Comparison of ENCODE assay signal across 8 cellular contexts in genomic region chr11:318796-319464, GRCh38. TPM values are rescaled to one million over a fixed set of nuclear protein-coding genes. Genes with fewer than 3 reads are reported as not detected.
DNase-seq lines count a peak whose midpoint lies in the region; ATAC-seq and TF ChIP-seq lines count a peak whose summit lies in the region.
"Not testable (repeated sequence)": the region's sequence is repeated elsewhere in the genome, so short reads cannot be mapped to it uniquely, and the experiment has no call there.

No MANE protein-coding gene starts in this region.

- DNase-seq in CD8-positive, alpha-beta T cell = peak in 2 of 7 experiments; percentile 30 to 67
- not testable (repeated sequence) for DNase-seq in MG63; activated T-cell treated with anti-CD3 and anti-CD28 coated beads, Interleukin-2, amount 50 U/mL, for 4 hours

- H3K9ac ChIP-seq in iPS-18a (ENCODE audit: low read length) = not testable (repeated sequence)
- H3K9ac ChIP-seq in subcutaneous abdominal adipose tissue (ENCODE audit: low read length in 5 of 5) = peak overlapping the region in 4 of 5 donors; percentile 82 to 85 (median 84)

- H2AFZ ChIP-seq in neuron (ENCODE audit: low read depth, low read length) = not testable (repeated sequence)

- CTCF ChIA-PET in CD8-positive, alpha-beta T cell (lab: Charles Lee); HEK293 (lab: Yijun Ruan, JAX): not testable (repeated sequence)

- peaks cover 22% of the 10 kb centered on the region for H3K4me1 ChIP-seq in CD8-positive, alpha-beta T cell (ENCODE audit: insufficient read depth, low read length)
- not testable (repeated sequence) for H3K4me1 ChIP-seq in HEK293 (ENCODE audit: control insufficient read depth, insufficient read depth, low read length)
- H3K4me1 ChIP-seq in iPS-18a (ENCODE audit: control insufficient read depth, low read depth, low read length) (peaks cover 20% of the 10 kb centered on the region), neuron (ENCODE audit: insufficient read depth, low read length) (peaks cover 21% of the 10 kb centered on the region), subcutaneous abdominal adipose tissue (ENCODE audit: control insufficient read depth in 5 of 5, insufficient read depth in 5 of 5, low read length in 5 of 5) (peaks cover 0 to 44% (median 30%) of the 10 kb centered on the region in 5 donors)

- H3K27me3 Mint-ChIP-seq in CD8-positive, alpha-beta T cell (ENCODE audit: low read depth); activated T-cell treated with anti-CD3 and anti-CD28 coated beads, Interleukin-2, amount 50 U/mL, for 4 hours (ENCODE audit: low read depth): not testable (repeated sequence)
- H3K27me3 Mint-ChIP-seq in dendritic cell treated with granulocyte-macrophage colony-stimulating factor and Interleukin-4, amounts not matched to agents 40 ng/mL and 50 ng/mL, for 4 days = peaks cover 51% of the 10 kb centered on the region

- peaks cover 28% of the 10 kb centered on the region for H3K36me3 Mint-ChIP-seq in CD8-positive, alpha-beta T cell
- not testable (repeated sequence) for H3K36me3 Mint-ChIP-seq in activated T-cell treated with anti-CD3 and anti-CD28 coated beads, Interleukin-2, amount 50 U/mL, for 4 hours (ENCODE audit: insufficient read depth); dendritic cell treated with granulocyte-macrophage colony-stimulating factor and Interleukin-4, amounts not matched to agents 40 ng/mL and 50 ng/mL, for 4 days (ENCODE audit: low read depth)

- peak overlapping the region; percentile 89 for H3K4me3 Mint-ChIP-seq in CD8-positive, alpha-beta T cell
- H3K4me3 Mint-ChIP-seq in activated T-cell treated with anti-CD3 and anti-CD28 coated beads, Interleukin-2, amount 50 U/mL, for 4 hours = peak overlapping the region; percentile 79
- peak overlapping the region; percentile 69 for H3K4me3 Mint-ChIP-seq in dendritic cell treated with granulocyte-macrophage colony-stimulating factor and Interleukin-4, amounts not matched to agents 40 ng/mL and 50 ng/mL, for 4 days

- ATAC-seq in CD8-positive, alpha-beta T cell = peak; percentile 18
- peak; percentile 11 to 28 for ATAC-seq in activated T-cell treated with anti-CD3 and anti-CD28 coated beads, Interleukin-2, amount 50 U/mL, for 4 hours

- H3K27me3 ChIP-seq in CD8-positive, alpha-beta T cell (ENCODE audit: insufficient read depth, low read length); MG63; neuron (ENCODE audit: insufficient read depth, low read length): not testable (repeated sequence)
- H3K27me3 ChIP-seq in iPS-18a (ENCODE audit: control insufficient read depth, insufficient read depth, low read length) (peaks cover 29% of the 10 kb centered on the region), subcutaneous abdominal adipose tissue (ENCODE audit: control insufficient read depth in 5 of 5, insufficient read depth in 4 of 5, low read length in 5 of 5) (peaks cover 0 to 23% (median 7%) of the 10 kb centered on the region in 5 donors)

- H3K4me1 Mint-ChIP-seq in CD8-positive, alpha-beta T cell (ENCODE audit: low read depth) = peaks cover 38% of the 10 kb centered on the region
- H3K4me1 Mint-ChIP-seq in activated T-cell treated with anti-CD3 and anti-CD28 coated beads, Interleukin-2, amount 50 U/mL, for 4 hours (ENCODE audit: low read depth) = peaks cover 35% of the 10 kb centered on the region
- H3K4me1 Mint-ChIP-seq in dendritic cell treated with granulocyte-macrophage colony-stimulating factor and Interleukin-4, amounts not matched to agents 40 ng/mL and 50 ng/mL, for 4 days (ENCODE audit: low read depth) = peaks cover 26% of the 10 kb centered on the region

- not testable (repeated sequence) for H3K9me3 ChIP-seq in CD8-positive, alpha-beta T cell (ENCODE audit: low read length); HEK293 (ENCODE audit: control insufficient read depth, insufficient read depth, low read depth, low read length); MG63; iPS-18a (ENCODE audit: control insufficient read depth, low read depth, low read length); neuron (ENCODE audit: low read length); subcutaneous abdominal adipose tissue (ENCODE audit: control insufficient read depth in 5 of 5, low read length in 5 of 5)

- not testable (repeated sequence) for H3K9me3 Mint-ChIP-seq in CD8-positive, alpha-beta T cell; activated T-cell treated with anti-CD3 and anti-CD28 coated beads, Interleukin-2, amount 50 U/mL, for 4 hours; dendritic cell treated with granulocyte-macrophage colony-stimulating factor and Interleukin-4, amounts not matched to agents 40 ng/mL and 50 ng/mL, for 4 days

- peak overlapping the region; percentile 62 for H3K4me3 ChIP-seq in CD8-positive, alpha-beta T cell (ENCODE audit: low read depth, low read length)
- peak overlapping the region; percentile 27 for H3K4me3 ChIP-seq in HEK293 (ENCODE audit: low read depth, low read length)
- peak overlapping the region; percentile 63 for H3K4me3 ChIP-seq in MG63
- H3K4me3 ChIP-seq in iPS-18a (ENCODE audit: low read length) = peak overlapping the region; percentile 82
- peak overlapping the region; percentile 70 for H3K4me3 ChIP-seq in neuron (ENCODE audit: low read length)
- peak overlapping the region; percentile 80 to 92 (median 86) for H3K4me3 ChIP-seq in subcutaneous abdominal adipose tissue (ENCODE audit: low read depth in 1 of 5, low read length in 5 of 5)

- not testable (repeated sequence) for TF ChIP-seq CTCF in CD8-positive, alpha-beta T cell (IDR thresholded peaks at IDR 0.05); HEK293 (tag by site-specific recombination; IDR thresholded peaks at IDR 0.05)

- peak overlapping the region; percentile 37 for H3K27ac Mint-ChIP-seq in CD8-positive, alpha-beta T cell
- not testable (repeated sequence) for H3K27ac Mint-ChIP-seq in dendritic cell treated with granulocyte-macrophage colony-stimulating factor and Interleukin-4, amounts not matched to agents 40 ng/mL and 50 ng/mL, for 4 days

- POLR2A ChIA-PET in CD8-positive, alpha-beta T cell (lab: Charles Lee) = interaction anchor here (1.1 kb wide), 1 partner anchor 12 kb away, joined by 3 read pairs; no protein-coding TSS in a partner anchor
- POLR2A ChIA-PET in HEK293 (lab: Yijun Ruan, JAX) = not testable (repeated sequence)

- peaks cover 16% of the 10 kb centered on the region for H3K36me3 ChIP-seq in CD8-positive, alpha-beta T cell (ENCODE audit: insufficient read depth, low read length)
- H3K36me3 ChIP-seq in HEK293 (ENCODE audit: control insufficient read depth in 2 of 2, insufficient read depth in 1 of 2, low read length in 2 of 2); iPS-18a (ENCODE audit: control insufficient read depth, low read depth, low read length); neuron (ENCODE audit: insufficient read depth, low read length); subcutaneous abdominal adipose tissue (ENCODE audit: control insufficient read depth in 5 of 5, insufficient read depth in 5 of 5, low read length in 5 of 5): not testable (repeated sequence)
- peaks cover 23% of the 10 kb centered on the region for H3K36me3 ChIP-seq in MG63

- intact Hi-C loops in CD8-positive, alpha-beta T cell (cut with DNase I, micrococcal nuclease); dendritic cell treated with granulocyte-macrophage colony-stimulating factor and Interleukin-4, amounts not matched to agents 40 ng/mL and 50 ng/mL, for 4 days (cut with micrococcal nuclease): not testable (repeated sequence)

- peak overlapping the region; percentile 41 for H3K27ac ChIP-seq in CD8-positive, alpha-beta T cell (ENCODE audit: low read depth, low read length)
- not testable (repeated sequence) for H3K27ac ChIP-seq in HEK293 (ENCODE audit: extremely low read depth, low read depth, low read length); iPS-18a (ENCODE audit: low read length)
- H3K27ac ChIP-seq in subcutaneous abdominal adipose tissue (ENCODE audit: low read depth, low read length) = peak overlapping the region; percentile 86

TF ChIP-seq in HEK293, 187 proteins besides CTCF, POLR2A, EP300 and RAD21:
- TF ChIP-seq, protein P1, sequence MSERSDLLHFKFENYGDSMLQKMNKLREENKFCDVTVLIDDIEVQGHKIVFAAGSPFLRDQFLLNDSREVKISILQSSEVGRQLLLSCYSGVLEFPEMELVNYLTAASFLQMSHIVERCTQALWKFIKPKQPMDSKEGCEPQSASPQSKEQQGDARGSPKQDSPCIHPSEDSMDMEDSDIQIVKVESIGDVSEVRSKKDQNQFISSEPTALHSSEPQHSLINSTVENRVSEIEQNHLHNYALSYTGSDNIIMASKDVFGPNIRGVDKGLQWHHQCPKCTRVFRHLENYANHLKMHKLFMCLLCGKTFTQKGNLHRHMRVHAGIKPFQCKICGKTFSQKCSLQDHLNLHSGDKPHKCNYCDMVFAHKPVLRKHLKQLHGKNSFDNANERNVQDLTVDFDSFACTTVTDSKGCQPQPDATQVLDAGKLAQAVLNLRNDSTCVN (tag by site-specific recombination; optimal IDR thresholded peaks at IDR 0.05) = peak; percentile 18

RNA-seq across cellular contexts. Expression of gene IFITM3, which starts 1.7 kb away (rescaled TPM):
- total RNA-seq in CD8-positive, alpha-beta T cell = 1 to 10 TPM; 6.3 to 7.1 TPM
- total RNA-seq in MG63 (2014; rRNA removed; shearing (Covaris generic); ENCODE audit: low replicate concordance) = 62.7 and 85.0 TPM in 2 replicates
- 10 to 100 TPM in 2 of 3 donors, 1 to 10 TPM in 1; 5.3 to 24.6 (median 20.4) TPM for total RNA-seq in activated T-cell treated with anti-CD3 and anti-CD28 coated beads, Interleukin-2, amount 50 U/mL, for 4 hours

RNA-seq across cellular contexts. Expression of gene IFITM1, which starts 5.1 kb away (rescaled TPM):
- total RNA-seq in CD8-positive, alpha-beta T cell = 100 to 1,000 TPM; 223 to 251 TPM
- total RNA-seq in MG63 (2014; rRNA removed; shearing (Covaris generic); ENCODE audit: low replicate concordance) = 26.5 and 62.6 TPM in 2 replicates
- total RNA-seq in activated T-cell treated with anti-CD3 and anti-CD28 coated beads, Interleukin-2, amount 50 U/mL, for 4 hours = 100 to 1,000 TPM in 2 of 3 donors, 10 to 100 TPM in 1; 99.3 to 144 (median 120) TPM

RNA-seq across cellular contexts. Expression of gene IFITM2, which starts 11.3 kb away (rescaled TPM):
- total RNA-seq in CD8-positive, alpha-beta T cell = 100 to 1,000 TPM; 283 to 295 TPM
- 35.8 and 50.4 TPM in 2 replicates for total RNA-seq in MG63 (2014; rRNA removed; shearing (Covaris generic); ENCODE audit: low replicate concordance)
- total RNA-seq in activated T-cell treated with anti-CD3 and anti-CD28 coated beads, Interleukin-2, amount 50 U/mL, for 4 hours = 100 to 1,000 TPM; 197 to 257 (median 231) TPM

RNA-seq across cellular contexts. Expression of gene IFITM5, which starts 19.6 kb away (rescaled TPM):
- not detected for total RNA-seq in CD8-positive, alpha-beta T cell
- total RNA-seq in MG63 (2014; rRNA removed; shearing (Covaris generic); ENCODE audit: low replicate concordance) = not detected in 2 replicates
- not detected for total RNA-seq in activated T-cell treated with anti-CD3 and anti-CD28 coated beads, Interleukin-2, amount 50 U/mL, for 4 hours

RNA-seq across cellular contexts. Expression of gene PGGHG, which starts 30.0 kb away (rescaled TPM):
- 100 to 1,000 TPM; 902 to 919 TPM for total RNA-seq in CD8-positive, alpha-beta T cell
- 1.9 and 6.2 TPM in 2 replicates for total RNA-seq in MG63 (2014; rRNA removed; shearing (Covaris generic); ENCODE audit: low replicate concordance)
- 10 to 100 TPM; 16.6 to 76.3 (median 28.3) TPM for total RNA-seq in activated T-cell treated with anti-CD3 and anti-CD28 coated beads, Interleukin-2, amount 50 U/mL, for 4 hours

Comparison
In these comparisons a context has a peak if more than half of its experiments do, and no peak if none do; other contexts are left out.
1. H3K4me3 ChIP-seq: peak in every context shown above with its lines; median percentile 86 in subcutaneous abdominal adipose tissue; 82 in iPS-18a; 70 in neuron; 63 in MG63; 62 in CD8-positive, alpha-beta T cell; 27 in HEK293.